In the genomic region with DNA sequence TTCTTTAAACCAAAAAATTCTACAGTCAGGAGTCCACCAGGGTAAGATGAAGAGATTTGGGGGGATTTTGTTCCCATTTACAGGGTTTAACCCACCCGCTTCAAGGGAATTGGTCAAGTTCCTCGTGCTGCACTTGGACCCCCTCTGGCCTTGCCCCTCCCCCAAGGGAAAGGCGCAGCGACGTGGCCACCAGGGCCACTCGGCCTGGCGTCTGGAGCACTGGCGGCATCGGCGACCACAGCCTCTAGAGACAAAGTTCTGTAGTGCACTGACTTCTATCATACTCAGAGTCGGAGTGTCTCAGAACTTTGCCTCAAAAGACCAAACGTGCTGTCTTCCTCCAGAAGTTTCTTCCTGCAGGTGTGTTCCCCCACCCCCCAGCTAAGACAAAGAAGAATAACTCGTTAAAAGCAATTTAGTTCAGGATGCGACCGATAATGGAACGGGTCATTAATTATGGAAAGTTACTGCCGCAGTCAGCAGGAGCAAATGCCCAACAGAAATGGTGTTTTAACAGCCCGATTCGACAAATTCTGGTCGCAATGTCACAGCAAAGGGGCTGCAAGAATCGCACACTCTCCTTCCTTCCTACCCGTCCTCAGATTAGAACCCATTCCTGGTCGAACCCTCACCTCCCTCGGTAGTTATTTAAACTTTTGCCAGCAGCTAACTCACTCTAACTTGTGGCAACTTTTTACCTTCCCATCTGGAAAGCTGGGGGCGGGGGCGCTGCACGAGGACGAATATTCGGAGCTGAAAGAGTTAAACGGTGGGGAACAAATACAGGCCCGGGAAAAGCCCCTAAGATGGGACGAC, we compare ENCODE assay signal across 8 cellular contexts.
DNase-seq lines count a peak whose midpoint lies in the region; ATAC-seq, FAIRE-seq and TF ChIP-seq lines count a peak whose summit lies in the region.

No MANE protein-coding gene starts in this region.

- H3K27ac ChIP-seq in mucosa of rectum (ENCODE audit: low read depth in 2 of 2, low read length in 2 of 2) = peak overlapping the region; percentile 76 to 83

- H3K36me3 ChIP-seq in bronchial epithelial cell (ENCODE audit: control insufficient read depth, insufficient read depth, low read length) = no peaks in the 10 kb centered on the region
- H3K36me3 ChIP-seq in mucosa of rectum (ENCODE audit: control insufficient read depth in 2 of 2, insufficient read depth in 2 of 2, low read length in 2 of 2) = no peaks in the 10 kb centered on the region

- peaks cover 17 to 23% of the 10 kb centered on the region in 2 donors for H3K4me1 ChIP-seq in mucosa of rectum (ENCODE audit: control insufficient read depth in 2 of 2, insufficient read depth in 2 of 2, low read length in 2 of 2)

- H3K27me3 ChIP-seq in bronchial epithelial cell (ENCODE audit: control insufficient read depth, insufficient read depth, low read length) (no peaks in the 10 kb centered on the region), mucosa of rectum (ENCODE audit: control insufficient read depth in 2 of 2, insufficient read depth in 2 of 2, low read length in 2 of 2) (no peaks in the 10 kb centered on the region)

- no peak for ATAC-seq in omental fat pad (ENCODE audit: low FRiP score)

- peak overlapping the region; percentile 90 for H3K4me3 ChIP-seq in GM12865 (ENCODE audit: low read depth, low read length)
- peak overlapping the region; percentile 74 for H3K4me3 ChIP-seq in bronchial epithelial cell (ENCODE audit: low read depth, low read length)
- H3K4me3 ChIP-seq in mucosa of rectum (ENCODE audit: low read length in 2 of 2) = peak overlapping the region; percentile 67 to 71

- peak overlapping the region; percentile 64 to 81 for H3K9ac ChIP-seq in mucosa of rectum (ENCODE audit: low read depth in 1 of 2, low read length in 2 of 2)

- FAIRE-seq in bronchial epithelial cell (lab: Jason Lieb, UNC) = no peak

- no peaks in the 10 kb centered on the region for H3K9me3 ChIP-seq in mucosa of rectum (ENCODE audit: control insufficient read depth in 2 of 2, low read length in 2 of 2)

- TF ChIP-seq CTCF in GM12865 (IDR thresholded peaks at IDR 0.05; ENCODE audit: insufficient read depth, low read depth, low read length, missing control alignments) = peak; percentile 12
- no peak for TF ChIP-seq CTCF in bronchial epithelial cell (IDR thresholded peaks at IDR 0.05; ENCODE audit: insufficient read depth, low read length, severe bottlenecking)
- no peak for TF ChIP-seq CTCF in omental fat pad (IDR thresholded peaks at IDR 0.05)

- DNase-seq in GM12865 (ENCODE audit: low read depth) (peak; percentile 75), HuH-7.5 (ENCODE audit: low spot score) (peak; percentile 55), bronchial epithelial cell (ENCODE audit: low read depth) (no peak), mesenteric fat pad (ENCODE audit: low spot score) (no peak), GOT3 (lab: John Stamatoyannopoulos, UW) (no peak), omental fat pad (ENCODE audit: low spot score) (no peak)
- DNase-seq in effector CD8-positive, alpha-beta T cell (lab: John Stamatoyannopoulos, UW) = no peak

Comparison
In these comparisons a context has a peak if more than half of its experiments do, and no peak if none do; other contexts are left out.
1. DNase-seq: peak in GM12865 (single experiment) and HuH-7.5 (single experiment); none in bronchial epithelial cell (single experiment), mesenteric fat pad (single experiment), GOT3 (single experiment), omental fat pad (single experiment) and effector CD8-positive, alpha-beta T cell (single experiment).
2. Peak in every context shown above with its lines, with median percentiles within 50 percentile points of each other: H3K4me3 ChIP-seq.